ENCODE assay signal across 14 cellular contexts in genomic region chr12:77402726-77403125, GRCh38.
DNase-seq lines count a peak whose midpoint lies in the region; ATAC-seq and TF ChIP-seq lines count a peak whose summit lies in the region.
"Had no signal": no experiment of that assay in that cellular context is flagged by ENCODE, and none has a peak within 500 bp of the region (broad histone marks: within the 10 kb centered on the region; RNA-seq: fewer than 3 reads in every experiment).

No MANE protein-coding gene starts in this region.

- no peak overlapping the region for H2AFZ ChIP-seq in GM23248

- H3K4me3 ChIP-seq in GM23248 (no peak overlapping the region), thyroid gland (replicated peaks in 1 of 3) (no peak overlapping the region)
- H3K4me3 ChIP-seq: lung had no signal

- no peak for TF ChIP-seq POLR2A in thyroid gland (IDR thresholded peaks at IDR 0.05)

- H3K27ac Mint-ChIP-seq in T-cell: no peak overlapping the region
- H3K27ac Mint-ChIP-seq: activated CD4-positive, alpha-beta memory T cell treated with anti-CD3 and anti-CD28 coated beads, Interleukin-2, amount 10 ng/mL, durations not matched to agents 7 days and 5 days; activated naive CD4-positive, alpha-beta T cell treated with anti-CD3 and anti-CD28 coated beads, Interleukin-2, amount 50 U/mL, for 24 hours had no signal

- H3K4me1 ChIP-seq in GM23248 (ENCODE audit: insufficient read depth): peaks cover 20% of the 10 kb centered on the region
- peaks cover 6 to 14% of the 10 kb centered on the region in 2 donors for H3K4me1 ChIP-seq in thyroid gland

- DNase-seq in AG08395 (ENCODE audit: low spot score) (peak; percentile 28), GM23248 (peak; percentile 50), SK-MEL-5 (ENCODE audit: low read depth, low spot score) (peak; percentile 39), fibroblast of the conjunctiva (ENCODE audit: low read depth) (peak; percentile 5), NK-92 (lab: John Stamatoyannopoulos, UW; ENCODE audit: unreplicated experiment) (no peak), thyroid gland (no peak), SIG-M5 (lab: John Stamatoyannopoulos, UW) (no peak), T-cell (no peak)
- DNase-seq: activated CD4-positive, alpha-beta memory T cell treated with anti-CD3 and anti-CD28 coated beads, Interleukin-2, amount 10 ng/mL, durations not matched to agents 7 days and 5 days; NCI-H1436; T1000 had no signal

- intact Hi-C loops in thyroid gland (cut with DNase I): no loop called here

- H3K4me3 Mint-ChIP-seq in T-cell: no peak overlapping the region
- H3K4me3 Mint-ChIP-seq: activated CD4-positive, alpha-beta memory T cell treated with anti-CD3 and anti-CD28 coated beads, Interleukin-2, amount 10 ng/mL, durations not matched to agents 7 days and 5 days; activated naive CD4-positive, alpha-beta T cell treated with anti-CD3 and anti-CD28 coated beads, Interleukin-2, amount 50 U/mL, for 24 hours had no signal

- H3K27ac ChIP-seq in GM23248 (no peak overlapping the region), thyroid gland (no peak overlapping the region)

- no peaks in the 10 kb centered on the region for H3K4me1 Mint-ChIP-seq in T-cell
- H3K4me1 Mint-ChIP-seq: activated CD4-positive, alpha-beta memory T cell treated with anti-CD3 and anti-CD28 coated beads, Interleukin-2, amount 10 ng/mL, durations not matched to agents 7 days and 5 days; activated naive CD4-positive, alpha-beta T cell treated with anti-CD3 and anti-CD28 coated beads, Interleukin-2, amount 50 U/mL, for 24 hours had no signal

- no peaks in the 10 kb centered on the region for H3K9me3 ChIP-seq in GM23248 (ENCODE audit: low read depth)
- no peaks in the 10 kb centered on the region for H3K9me3 ChIP-seq in thyroid gland

- TF ChIP-seq CTCF in thyroid gland (IDR thresholded peaks at IDR 0.05): no peak

- no peaks in the 10 kb centered on the region for H3K36me3 ChIP-seq in GM23248 (ENCODE audit: low read depth)
- H3K36me3 ChIP-seq in thyroid gland: no peaks in the 10 kb centered on the region

- peak overlapping the region; percentile 8 for H3K4me2 ChIP-seq in GM23248 (ENCODE audit: unreplicated experiment)

- 78 to 81% methylated on average over 1 of the region's 1 CpG for WGBS in GM23248 (ENCODE audit: low coverage in 1 of 2, low lambda C conversion rate in 2 of 2, missing lambda C conversion rate in 2 of 2), 2 experiments
- WGBS in thyroid gland, 2 donors: 26 to 29% methylated on average over 1 of the region's 1 CpG

- no peaks in the 10 kb centered on the region for H3K9me3 Mint-ChIP-seq in T-cell
- H3K9me3 Mint-ChIP-seq: activated CD4-positive, alpha-beta memory T cell treated with anti-CD3 and anti-CD28 coated beads, Interleukin-2, amount 10 ng/mL, durations not matched to agents 7 days and 5 days had no signal

- no peaks in the 10 kb centered on the region for H3K36me3 Mint-ChIP-seq in T-cell
- H3K36me3 Mint-ChIP-seq: activated naive CD4-positive, alpha-beta T cell treated with anti-CD3 and anti-CD28 coated beads, Interleukin-2, amount 50 U/mL, for 24 hours had no signal

- ATAC-seq in T-cell (replicated peaks in 1 of 4): no peak
- ATAC-seq: Panc1 had no signal

- CTCF ChIA-PET in T-cell (lab: Charles Lee): no interaction called here

- no peaks in the 10 kb centered on the region for H4K20me1 ChIP-seq in GM23248 (ENCODE audit: insufficient read depth)

- H3K27me3 Mint-ChIP-seq in T-cell: no peaks in the 10 kb centered on the region
- H3K27me3 Mint-ChIP-seq: activated CD4-positive, alpha-beta memory T cell treated with anti-CD3 and anti-CD28 coated beads, Interleukin-2, amount 10 ng/mL, durations not matched to agents 7 days and 5 days; activated naive CD4-positive, alpha-beta T cell treated with anti-CD3 and anti-CD28 coated beads, Interleukin-2, amount 50 U/mL, for 24 hours had no signal

- no peak overlapping the region for H3K9ac ChIP-seq in GM23248

- H3F3A ChIP-seq in GM23248 (ENCODE audit: insufficient read depth): peaks cover 13% of the 10 kb centered on the region

- in situ Hi-C loops in GM23248 (cut with MboI): no loop called here
- in situ Hi-C loops in SK-MEL-5 (cut with HindIII; ENCODE audit: low pct_unique_long_range_greater_than_20kb, low sequenced_read_pairs): no loop called here

- H3K79me2 ChIP-seq in GM23248 (ENCODE audit: insufficient read depth): no peaks in the 10 kb centered on the region

- POLR2A ChIA-PET in T-cell (lab: Charles Lee): no interaction called here

- H3K27me3 ChIP-seq in GM23248 (replicated peaks; ENCODE audit: insufficient read depth) (no peaks in the 10 kb centered on the region), thyroid gland (no peaks in the 10 kb centered on the region)

- no peaks in the 10 kb centered on the region for H3K9me2 ChIP-seq in GM23248 (ENCODE audit: insufficient read depth)

Comparison
In these comparisons a context has a peak if more than half of its experiments do, and no peak if none do; other contexts are left out.
1. DNase-seq: peak in AG08395 (single experiment), GM23248 (single experiment), SK-MEL-5 (single experiment) and fibroblast of the conjunctiva (single experiment); none in NK-92 (single experiment), thyroid gland (0 of 2), SIG-M5 (single experiment) and T-cell (0 of 34).